In the genomic region with DNA sequence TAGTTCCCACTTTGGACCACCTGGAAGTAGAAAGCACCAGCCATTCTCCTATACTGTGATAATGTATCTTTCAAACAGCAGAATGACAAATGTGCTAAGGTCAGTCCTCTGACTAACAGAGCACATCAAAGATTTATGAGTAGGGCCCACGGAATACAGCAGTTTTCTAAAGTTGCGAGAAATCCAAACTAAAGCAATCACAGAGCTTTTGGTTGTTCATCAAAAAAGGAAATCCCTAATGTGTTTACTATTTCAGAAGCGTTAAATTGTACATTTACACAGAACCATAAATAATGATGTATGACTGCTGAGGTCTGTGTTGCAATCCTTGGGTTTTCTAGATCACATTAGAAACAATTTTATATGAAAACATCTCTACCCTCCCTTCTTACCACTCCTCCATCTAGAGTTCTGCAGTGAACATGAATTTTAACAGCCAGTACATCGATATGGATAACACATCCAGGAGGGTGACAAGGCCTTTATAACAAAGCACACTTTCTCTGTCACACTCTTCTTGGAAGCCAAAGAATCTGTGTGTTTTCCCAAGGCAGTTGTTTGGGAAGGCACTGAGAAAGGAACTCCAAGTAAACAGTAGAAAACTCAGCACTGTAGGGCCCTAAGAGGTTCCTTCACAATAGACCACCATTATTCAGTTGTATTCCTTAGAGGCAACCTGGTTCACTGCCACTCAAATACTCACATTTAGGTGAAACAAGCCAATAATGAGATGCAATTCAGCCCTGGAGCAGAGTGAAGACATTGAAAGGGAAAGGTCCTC, we compare ENCODE assay signal across 1 cellular context.
TF ChIP-seq lines count a peak whose summit lies in the region.

No MANE protein-coding gene starts in this region.

TF ChIP-seq in endothelial cell of umbilical vein, 7 proteins besides CTCF, POLR2A, EP300 and RAD21:
- no peak for TF ChIP-seq FOS (IDR thresholded peaks at IDR 0.05; ENCODE audit: borderline replicate concordance, insufficient read depth, low read length)
- TF ChIP-seq MYC (IDR thresholded peaks at IDR 0.05; ENCODE audit: low read depth, low read length) = no peak
- no peak for TF ChIP-seq GATA2 (IDR thresholded peaks at IDR 0.05; ENCODE audit: insufficient read depth, insufficient read length, low read depth, low read length)
- no peak for TF ChIP-seq JUN (IDR thresholded peaks at IDR 0.05; ENCODE audit: borderline replicate concordance, insufficient read depth, insufficient read length, low read depth)
- TF ChIP-seq EZH2 (IDR thresholded peaks at IDR 0.05; ENCODE audit: borderline replicate concordance, low read depth, low read length, severe bottlenecking) = no peak
- TF ChIP-seq POLR2AphosphoS5 (IDR thresholded peaks at IDR 0.05; ENCODE audit: insufficient read depth, low read depth, low read length) = no peak
- TF ChIP-seq, protein P1, sequence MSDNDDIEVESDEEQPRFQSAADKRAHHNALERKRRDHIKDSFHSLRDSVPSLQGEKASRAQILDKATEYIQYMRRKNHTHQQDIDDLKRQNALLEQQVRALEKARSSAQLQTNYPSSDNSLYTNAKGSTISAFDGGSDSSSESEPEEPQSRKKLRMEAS (IDR thresholded peaks at IDR 0.05; ENCODE audit: insufficient read depth, insufficient read length) = no peak
